8 cellular contexts compared by ENCODE assay signal in the genomic region with DNA sequence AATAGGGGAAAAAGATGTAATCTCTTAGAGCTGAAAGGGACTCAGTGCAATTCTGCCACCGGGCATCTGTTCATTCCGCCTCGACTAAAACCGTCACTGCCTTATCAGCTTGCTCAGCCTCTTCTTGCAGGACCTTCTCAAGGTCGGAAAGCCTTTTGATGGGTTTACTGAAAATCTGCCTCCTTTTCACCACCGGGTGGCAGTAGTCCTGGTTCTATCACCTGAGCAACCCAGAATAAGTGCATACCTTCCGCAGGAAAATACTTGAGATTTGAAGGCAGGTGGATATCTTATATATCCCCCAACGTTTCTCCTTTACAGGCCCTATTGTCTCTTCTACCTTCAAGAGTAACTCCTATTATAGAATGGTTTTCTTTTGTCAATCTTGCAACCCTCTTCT.
A peak's percentile ranks its signal among the peaks of the same experiment; 100 is the strongest.
DNase-seq lines count a peak whose midpoint lies in the region; FAIRE-seq and TF ChIP-seq lines count a peak whose summit lies in the region.

No MANE protein-coding gene starts in this region.

- DNase-seq in AG10803 (ENCODE audit: low read depth) (peak; percentile 12), GM12892 (ENCODE audit: insufficient read length) (no peak), NCI-H1048 (lab: John Stamatoyannopoulos, UW) (peak; percentile 18), kidney tubule cell (ENCODE audit: low spot score) (peak; percentile 49), NOMO-1 treated with dmso at 0.1 percent for 144 hours (lab: John Stamatoyannopoulos, UW; ENCODE audit: unreplicated experiment) (no peak), inferior parietal cortex (ENCODE audit: extremely low spot score) (no peak), DMS79 (lab: John Stamatoyannopoulos, UW) (no peak)
- peak; percentile 11 for DNase-seq in activated naive CD4-positive, alpha-beta T cell treated with anti-CD3 and anti-CD28 coated beads, Interleukin-2, amount 50 U/mL, for 16 hours

- peak; percentile 27 for FAIRE-seq in GM12892 (lab: Jason Lieb, UNC)

- peak; percentile 53 for TF ChIP-seq CTCF in AG10803 (conservative IDR thresholded peaks at IDR 0.05; ENCODE audit: low read length)

- no peak overlapping the region for H3K4me3 ChIP-seq in AG10803 (ENCODE audit: low read length)

- no peak for TF ChIP-seq POLR2A in GM12892 (IDR thresholded peaks at IDR 0.05; ENCODE audit: low read depth, low read length)

Comparison
In these comparisons a context has a peak if more than half of its experiments do, and no peak if none do; other contexts are left out.
1. DNase-seq: peak in AG10803 (single experiment), NCI-H1048 (single experiment), activated naive CD4-positive, alpha-beta T cell treated with anti-CD3 and anti-CD28 coated beads, Interleukin-2, amount 50 U/mL, for 16 hours (single experiment) and kidney tubule cell (single experiment); none in GM12892 (single experiment), NOMO-1 treated with dmso at 0.1 percent for 144 hours (single experiment), inferior parietal cortex (single experiment) and DMS79 (single experiment).